In genomic region chr7:149381245-149381644, GRCh38 we compare ENCODE assay signal across 2 cellular contexts.
TF ChIP-seq lines count a peak whose summit lies in the region.

No MANE protein-coding gene starts in this region.

TF ChIP-seq in HCT116, 20 proteins besides CTCF, POLR2A, EP300 and RAD21 (continued from another document):
- no peak for TF ChIP-seq MAX (IDR thresholded peaks at IDR 0.05)
- TF ChIP-seq SIN3A (IDR thresholded peaks at IDR 0.05; ENCODE audit: low read depth): no peak
- no peak for TF ChIP-seq ZBTB33 (IDR thresholded peaks at IDR 0.05; ENCODE audit: extremely low read depth, insufficient replicate concordance, low read length)

TF ChIP-seq in WTC11, 78 proteins besides CTCF, POLR2A, EP300 and RAD21 (continued from another document):
- TF ChIP-seq ERG (CRISPR knock-in tag; IDR thresholded peaks at IDR 0.05) (no peak), ZNF281 (CRISPR knock-in tag; IDR thresholded peaks at IDR 0.05) (no peak), ZNF416 (CRISPR knock-in tag; IDR thresholded peaks at IDR 0.05) (no peak), CREB1 (CRISPR knock-in tag; IDR thresholded peaks at IDR 0.05) (no peak), ZNF425 (CRISPR knock-in tag; conservative IDR thresholded peaks at IDR 0.05) (no peak), NR2C2 (CRISPR knock-in tag; IDR thresholded peaks at IDR 0.05) (no peak), RELA (CRISPR knock-in tag; IDR thresholded peaks at IDR 0.05; ENCODE audit: borderline replicate concordance) (no peak), ESRRA (CRISPR knock-in tag; IDR thresholded peaks at IDR 0.05; ENCODE audit: borderline replicate concordance) (no peak), ETV6 (CRISPR knock-in tag; IDR thresholded peaks at IDR 0.05) (no peak), ZNF532 (CRISPR knock-in tag; IDR thresholded peaks at IDR 0.05; ENCODE audit: borderline replicate concordance) (no peak), ZSCAN18 (CRISPR knock-in tag; IDR thresholded peaks at IDR 0.05) (no peak), ZNF121 (CRISPR knock-in tag; IDR thresholded peaks at IDR 0.05) (no peak), ZNF263 (CRISPR knock-in tag; IDR thresholded peaks at IDR 0.05; ENCODE audit: low read depth) (no peak), ZBTB43 (CRISPR knock-in tag; IDR thresholded peaks at IDR 0.05) (no peak), AR (CRISPR knock-in tag; IDR thresholded peaks at IDR 0.05) (no peak)
